ENCODE assay signal across 8 cellular contexts in genomic region chr2:230219419-230220331, GRCh38. TPM values are rescaled to one million over a fixed set of nuclear protein-coding genes. Genes with fewer than 3 reads are reported as not detected.
A peak's percentile ranks its signal among the peaks of the same experiment; 100 is the strongest.
DNase-seq lines count a peak whose midpoint lies in the region; ATAC-seq and TF ChIP-seq lines count a peak whose summit lies in the region.

Gene SP110, minus strand, starts transcription at chr2:230219984. Its CDS starts 3,057 bp downstream, at chr2:230216927.

- no peaks in the 10 kb centered on the region for H4K20me1 ChIP-seq in OCI-LY3 (ENCODE audit: insufficient read depth, low read length)

- H3K79me2 ChIP-seq in ACC112 (ENCODE audit: control insufficient read depth, insufficient read depth, low read length, unreplicated experiment) (peaks cover 43% of the 10 kb centered on the region), OCI-LY3 (ENCODE audit: low read length) (peaks cover 68% of the 10 kb centered on the region)

- TF ChIP-seq CTCF in OCI-LY3 (IDR thresholded peaks at IDR 0.05; ENCODE audit: low read depth, low read length), result no peak

- H3K9me3 ChIP-seq in OCI-LY3 (ENCODE audit: insufficient read depth, low read length) (no peaks in the 10 kb centered on the region), muscle layer of duodenum (ENCODE audit: control insufficient read depth in 1 of 2, low read length in 2 of 2) (no peaks in the 10 kb centered on the region)

- peak within 1 kb of the TSS; percentile 87 for H3K4me2 ChIP-seq in OCI-LY3 (ENCODE audit: low read length)

- DNase-seq in activated T-cell treated with anti-CD3 and anti-CD28 coated beads for 48 hours (ENCODE audit: low read depth), result peak; percentile 64
- peak; percentile 64 to 76 for DNase-seq in stimulated activated CD8-positive, alpha-beta memory T cell treated with anti-CD3 and anti-CD28 coated beads, Interleukin-7, amount 100 ng/mL, for 4 hours (ENCODE audit: low read depth in 2 of 2)

- ATAC-seq in GM18858 (IDR thresholded peaks at IDR 0.05; ENCODE audit: unreplicated experiment), result peak; percentile 68
- ATAC-seq in HG03097 (IDR thresholded peaks at IDR 0.05; ENCODE audit: low FRiP score, unreplicated experiment), result peak; percentile 72
- peak; percentile 91 for ATAC-seq in esophagus mucosa

- H3K36me3 ChIP-seq in ACC112 (ENCODE audit: insufficient read depth, low read length), result peaks cover 16% of the 10 kb centered on the region
- peaks cover 24% of the 10 kb centered on the region for H3K36me3 ChIP-seq in OCI-LY3 (replicated peaks; ENCODE audit: low read depth, low read length)
- H3K36me3 ChIP-seq in muscle layer of duodenum (ENCODE audit: control insufficient read depth in 1 of 2, insufficient read depth in 2 of 2, low read length in 2 of 2), result peaks cover 4 to 19% of the 10 kb centered on the region in 2 donors

- peak within 1 kb of the TSS; percentile 89 for H2AFZ ChIP-seq in ACC112 (ENCODE audit: low read length, unreplicated experiment)
- no peak within 1 kb of the TSS for H2AFZ ChIP-seq in OCI-LY3 (ENCODE audit: low read depth, low read length)

- peak within 1 kb of the TSS; percentile 85 for H3K9ac ChIP-seq in OCI-LY3 (ENCODE audit: low read length)

- peaks cover 20% of the 10 kb centered on the region for H3K4me1 ChIP-seq in ACC112 (ENCODE audit: control insufficient read depth, insufficient read depth, low read length, unreplicated experiment)
- peaks cover 70% of the 10 kb centered on the region for H3K4me1 ChIP-seq in OCI-LY3 (ENCODE audit: low read length)
- H3K4me1 ChIP-seq in muscle layer of duodenum (ENCODE audit: control insufficient read depth in 1 of 2, insufficient read depth in 2 of 2, low read length in 2 of 2), result no peaks in the 10 kb centered on the region

- H3K4me3 ChIP-seq in ACC112 (ENCODE audit: low read depth, low read length), result peak within 1 kb of the TSS; percentile 96
- H3K4me3 ChIP-seq in OCI-LY3 (ENCODE audit: low read length), result peak within 1 kb of the TSS; percentile 93
- peak within 1 kb of the TSS; percentile 97 to 98 for H3K4me3 ChIP-seq in muscle layer of duodenum (ENCODE audit: low read depth in 1 of 2, low read length in 2 of 2)

- H3K27me3 ChIP-seq in ACC112 (ENCODE audit: insufficient read depth, low read length) (no peaks in the 10 kb centered on the region), OCI-LY3 (ENCODE audit: low read depth, low read length) (no peaks in the 10 kb centered on the region), muscle layer of duodenum (ENCODE audit: low read depth, low read length) (no peaks in the 10 kb centered on the region)

- peak within 1 kb of the TSS; percentile 77 for H3K27ac ChIP-seq in ACC112 (ENCODE audit: low read depth, low read length)
- peak within 1 kb of the TSS; percentile 86 for H3K27ac ChIP-seq in OCI-LY3 (ENCODE audit: low read length)
- H3K27ac ChIP-seq in muscle layer of duodenum (ENCODE audit: low read length), result peak within 1 kb of the TSS; percentile 73

RNA-seq across cellular contexts. Expression of gene SP110, which starts in this region (rescaled TPM):
- total RNA-seq in esophagus mucosa, result 9.1 TPM

Comparison
In these comparisons a context has a peak if more than half of its experiments do, and no peak if none do; other contexts are left out.
1. Peak in every context shown above with its lines: DNase-seq, ATAC-seq, H3K4me3 ChIP-seq and H3K27ac ChIP-seq.